9 cellular contexts compared by ENCODE assay signal in genomic region chr18:805008-805754, GRCh38. TPM values are rescaled to one million over a fixed set of nuclear protein-coding genes. Genes with fewer than 3 reads are reported as not detected.
DNase-seq lines count a peak whose midpoint lies in the region; ATAC-seq and TF ChIP-seq lines count a peak whose summit lies in the region.
"Had no signal": no experiment of that assay in that cellular context is flagged by ENCODE, and none has a peak within 500 bp of the region (broad histone marks: within the 10 kb centered on the region; RNA-seq: fewer than 3 reads in every experiment).

No MANE protein-coding gene starts in this region.

- H3K4me1 Mint-ChIP-seq in activated T-helper 17 cell treated with anti-CD3 and anti-CD28 coated beads, Interleukin-2, amount 50 U/mL, for 72 hours, result peaks cover 36% of the 10 kb centered on the region

- H3K27ac ChIP-seq in parathyroid adenoma, result no peak overlapping the region

- no peaks in the 10 kb centered on the region for H3K9me3 ChIP-seq in parathyroid adenoma (ENCODE audit: control insufficient read depth, low read length)

- no peak overlapping the region for H2AFZ ChIP-seq in parathyroid adenoma

- no peak for TF ChIP-seq CTCF in parathyroid adenoma (IDR thresholded peaks at IDR 0.05)

- ATAC-seq in HG02623 (IDR thresholded peaks at IDR 0.05; ENCODE audit: unreplicated experiment), result peak; percentile 50
- ATAC-seq in activated T-helper 17 cell treated with anti-CD3 and anti-CD28 coated beads, Interleukin-2, amount 50 U/mL, for 72 hours (replicated peaks), result no peak

- no peaks in the 10 kb centered on the region for H3K9me3 Mint-ChIP-seq in activated T-helper 17 cell treated with anti-CD3 and anti-CD28 coated beads, Interleukin-2, amount 50 U/mL, for 72 hours

- no peaks in the 10 kb centered on the region for H3K27me3 ChIP-seq in parathyroid adenoma (ENCODE audit: control insufficient read depth, insufficient read depth, low read length)

- H3K4me3 Mint-ChIP-seq in activated T-helper 17 cell treated with anti-CD3 and anti-CD28 coated beads, Interleukin-2, amount 50 U/mL, for 72 hours, result peak overlapping the region; percentile 47

- peaks cover 25% of the 10 kb centered on the region for H3K36me3 Mint-ChIP-seq in activated T-helper 17 cell treated with anti-CD3 and anti-CD28 coated beads, Interleukin-2, amount 50 U/mL, for 72 hours (ENCODE audit: low read depth)

- no peak overlapping the region for H3K27ac Mint-ChIP-seq in activated T-helper 17 cell treated with anti-CD3 and anti-CD28 coated beads, Interleukin-2, amount 50 U/mL, for 72 hours

- no peaks in the 10 kb centered on the region for H3K36me3 ChIP-seq in parathyroid adenoma (ENCODE audit: control insufficient read depth, insufficient read depth, low read length)

- DNase-seq in NOMO-1 treated with DMSO at 0.1 percent for 48 hours (lab: John Stamatoyannopoulos, UW; ENCODE audit: unreplicated experiment), result peak; percentile 37
- no peak for DNase-seq in NOMO-1 treated with dmso at 0.1 percent for 144 hours (lab: John Stamatoyannopoulos, UW; ENCODE audit: unreplicated experiment)
- no peak for DNase-seq in hypothalamus (lab: John Stamatoyannopoulos, UW)
- DNase-seq in OCI-M2 (lab: John Stamatoyannopoulos, UW; ENCODE audit: unreplicated experiment), result no peak
- DNase-seq in stimulated activated CD4-positive, alpha-beta T cell treated with anti-CD3 and anti-CD28 coated beads, Interleukin-1b, Interleukin-23, amount 100 ng/mL, for 48 hours, result no peak
- DNase-seq: stimulated activated CD4-positive, alpha-beta T cell treated with anti-CD3 and anti-CD28 coated beads, Interleukin-15, amount 100 ng/mL, for 24 hours had no signal

- peak overlapping the region; percentile 13 for H3K4me2 ChIP-seq in parathyroid adenoma (ENCODE audit: low read length)

- peaks cover 8% of the 10 kb centered on the region for H3K4me1 ChIP-seq in parathyroid adenoma

- H3K9ac ChIP-seq in parathyroid adenoma, result no peak overlapping the region

- H3K27me3 Mint-ChIP-seq in activated T-helper 17 cell treated with anti-CD3 and anti-CD28 coated beads, Interleukin-2, amount 50 U/mL, for 72 hours, result no peaks in the 10 kb centered on the region

- peaks cover 52% of the 10 kb centered on the region for H3K79me2 ChIP-seq in parathyroid adenoma

- H3K4me3 ChIP-seq in parathyroid adenoma (ENCODE audit: low read depth, low read length), result peak overlapping the region; percentile 19

RNA-seq across cellular contexts. Expression of gene YES1, which starts 6.9 kb away (rescaled TPM):
- total RNA-seq in activated T-helper 17 cell treated with anti-CD3 and anti-CD28 coated beads, Interleukin-2, amount 50 U/mL, for 72 hours, result 10 to 100 TPM; 12.1 to 22.0 TPM
